9 cellular contexts compared by ENCODE assay signal in the genomic region with DNA sequence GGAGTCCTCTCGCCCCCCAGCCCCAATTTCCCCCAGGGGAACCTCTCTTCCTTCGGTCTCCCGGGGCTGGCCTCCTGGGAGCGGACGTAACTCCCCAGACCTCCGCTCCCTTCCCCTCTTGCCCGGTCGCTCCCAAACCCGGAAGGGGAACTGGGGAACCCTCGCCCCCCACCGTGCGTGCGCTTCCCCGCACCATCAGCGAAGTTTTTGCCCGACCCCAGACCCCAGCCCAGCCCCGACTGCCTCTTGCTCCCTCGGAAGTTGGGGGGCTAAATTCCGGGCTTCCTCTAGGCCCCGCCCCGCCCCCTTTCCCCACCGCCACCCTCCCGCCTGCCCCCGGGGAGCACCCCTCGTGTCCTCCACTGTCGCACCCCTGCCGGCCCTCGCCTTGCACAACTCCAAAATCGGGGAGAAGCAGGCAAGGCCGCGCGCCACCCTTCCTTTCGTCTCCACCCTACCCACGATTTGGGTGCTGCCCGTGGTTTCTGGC. TPM values are rescaled to one million over a fixed set of nuclear protein-coding genes. Genes with fewer than 3 reads are reported as not detected.
DNase-seq lines count a peak whose midpoint lies in the region; ATAC-seq and TF ChIP-seq lines count a peak whose summit lies in the region.
"Had no signal": no experiment of that assay in that cellular context is flagged by ENCODE, and none has a peak within 500 bp of the region (broad histone marks: within the 10 kb centered on the region; RNA-seq: fewer than 3 reads in every experiment).

No MANE protein-coding gene starts in this region.

- H3K36me3 ChIP-seq in lower lobe of right lung, result peaks cover 28% of the 10 kb centered on the region
- H3K36me3 ChIP-seq in suprapubic skin, result peaks cover 26% of the 10 kb centered on the region

- H3K9me3 Mint-ChIP-seq in T-helper 1 cell treated with Interleukin-12 subunit alpha and Interleukin-12 subunit beta and Interleukin-4 antibody, amounts not matched to agents 30 μg/mL and 1 μg/mL, for 36 hours, result no peaks in the 10 kb centered on the region

- peak; percentile 1 for ATAC-seq in HG02885 (IDR thresholded peaks at IDR 0.05; ENCODE audit: poor library complexity, unreplicated experiment)
- peak in 1 of 2 donors; percentile 7 for ATAC-seq in lower lobe of right lung
- no peak for ATAC-seq in HG03139 (IDR thresholded peaks at IDR 0.05; ENCODE audit: unreplicated experiment)

- WGBS in suprapubic skin, result under 1% methylated on average over 29 of the region's 35 CpGs

- H3K27me3 Mint-ChIP-seq in T-helper 1 cell treated with Interleukin-12 subunit alpha and Interleukin-12 subunit beta and Interleukin-4 antibody, amounts not matched to agents 30 μg/mL and 1 μg/mL, for 36 hours (ENCODE audit: low read depth), result peaks cover 19% of the 10 kb centered on the region

- peak overlapping the region; percentile 95 for H3K4me3 ChIP-seq in lower lobe of right lung
- peak overlapping the region; percentile 87 for H3K4me3 ChIP-seq in suprapubic skin

- H3K4me1 Mint-ChIP-seq in T-helper 1 cell treated with Interleukin-12 subunit alpha and Interleukin-12 subunit beta and Interleukin-4 antibody, amounts not matched to agents 30 μg/mL and 1 μg/mL, for 36 hours (ENCODE audit: low read depth), result peaks cover 5% of the 10 kb centered on the region

- DNase-seq in DMS53 treated with DMSO at 0.1 percent for 48 hours (lab: John Stamatoyannopoulos, UW; ENCODE audit: unreplicated experiment), result peak; percentile 65
- peak; percentile 78 for DNase-seq in lower lobe of right lung
- DNase-seq in suprapubic skin (ENCODE audit: low spot score in 2 of 2), result peak in 1 of 2 donors; percentile 85
- no peak for DNase-seq in cerebellar cortex (ENCODE audit: low spot score)

- no peak for TF ChIP-seq EP300 in suprapubic skin (IDR thresholded peaks at IDR 0.05)

- peaks cover 11% of the 10 kb centered on the region for H3K36me3 Mint-ChIP-seq in T-helper 1 cell treated with Interleukin-12 subunit alpha and Interleukin-12 subunit beta and Interleukin-4 antibody, amounts not matched to agents 30 μg/mL and 1 μg/mL, for 36 hours (ENCODE audit: low read depth)

- TF ChIP-seq CTCF in lower lobe of right lung (IDR thresholded peaks at IDR 0.05) (no peak), suprapubic skin (IDR thresholded peaks at IDR 0.05) (no peak)

- intact Hi-C loops in lower lobe of right lung (cut with DNase I), result no loop called here

- H3K27me3 ChIP-seq in lower lobe of right lung (ENCODE audit: low read depth) (no peaks in the 10 kb centered on the region), suprapubic skin (no peaks in the 10 kb centered on the region)

- peak overlapping the region; percentile 91 for H3K27ac Mint-ChIP-seq in T-helper 1 cell treated with Interleukin-12 subunit alpha and Interleukin-12 subunit beta and Interleukin-4 antibody, amounts not matched to agents 30 μg/mL and 1 μg/mL, for 36 hours

- H3K4me1 ChIP-seq in lower lobe of right lung (peaks cover 24% of the 10 kb centered on the region), suprapubic skin (peaks cover 35% of the 10 kb centered on the region)

- H3K9me3 ChIP-seq in lower lobe of right lung, result no peaks in the 10 kb centered on the region
- H3K9me3 ChIP-seq in suprapubic skin, result no peaks in the 10 kb centered on the region

- H3K27ac ChIP-seq in cingulate gyrus (ENCODE audit: low read depth, low read length) (peak overlapping the region; percentile 93), lower lobe of right lung (peak overlapping the region; percentile 98), suprapubic skin (peak overlapping the region; percentile 93)

- H3K4me3 Mint-ChIP-seq in T-helper 1 cell treated with Interleukin-12 subunit alpha and Interleukin-12 subunit beta and Interleukin-4 antibody, amounts not matched to agents 30 μg/mL and 1 μg/mL, for 36 hours, result peak overlapping the region; percentile 98

- no peak for TF ChIP-seq POLR2A in suprapubic skin (IDR thresholded peaks at IDR 0.05)

RNA-seq across cellular contexts. Expression of gene GNB2, which starts 0.4 kb away (rescaled TPM):
- total RNA-seq in lower lobe of right lung (247 TPM), suprapubic skin (100 to 1,000 TPM; 228 to 311 (median 300) TPM)

RNA-seq across cellular contexts. Expression of gene ACTL6B, which starts 17.7 kb away (rescaled TPM):
- total RNA-seq in lower lobe of right lung (not detected), suprapubic skin (not detected)
- total RNA-seq: RPMI7951 had no signal

RNA-seq across cellular contexts. Expression of gene GIGYF1, which starts 20.1 kb away (rescaled TPM):
- total RNA-seq in lower lobe of right lung (53.4 TPM), suprapubic skin (10 to 100 TPM; 29.0 to 91.6 (median 40.7) TPM)

RNA-seq across cellular contexts. Expression of gene POP7, which starts 31.9 kb away (rescaled TPM):
- total RNA-seq in lower lobe of right lung, result 21.5 TPM
- total RNA-seq in suprapubic skin, result 10 to 100 TPM; 39.4 to 55.8 (median 47.6) TPM

RNA-seq across cellular contexts. Expression of gene TFR2, which starts 32.6 kb away (rescaled TPM):
- total RNA-seq in lower lobe of right lung (0.35 TPM), suprapubic skin (1 to 10 TPM in 3 of 4 donors, under 1 TPM in 1; 0.81 to 3.9 (median 1.3) TPM)
